ENCODE assay signal across 10 cellular contexts in genomic region chr19:46017095-46017429, GRCh38. TPM values are rescaled to one million over a fixed set of nuclear protein-coding genes. Genes with fewer than 3 reads are reported as not detected.
DNase-seq lines count a peak whose midpoint lies in the region; ATAC-seq and TF ChIP-seq lines count a peak whose summit lies in the region.
"Had no signal": no experiment of that assay in that cellular context is flagged by ENCODE, and none has a peak within 500 bp of the region (broad histone marks: within the 10 kb centered on the region; RNA-seq: fewer than 3 reads in every experiment).

No MANE protein-coding gene starts in this region.

- WGBS in mammary epithelial cell (ENCODE audit: low coverage, missing lambda C conversion rate), result 52% methylated on average over 6 of the region's 7 CpGs
- WGBS in hepatocyte (ENCODE audit: low lambda C conversion rate, missing lambda C conversion rate), result 65% methylated on average over 7 of the region's 7 CpGs

- H3K27ac ChIP-seq in mammary epithelial cell (ENCODE audit: insufficient read depth, low read depth, low read length), result no peak overlapping the region
- no peak overlapping the region for H3K27ac ChIP-seq in RWPE2 (ENCODE audit: poor library complexity, severe bottlenecking)
- no peak overlapping the region for H3K27ac ChIP-seq in hepatocyte
- no peak overlapping the region for H3K27ac ChIP-seq in thoracic aorta
- no peak overlapping the region for H3K27ac ChIP-seq in uterus

- intact Hi-C loops in MCF 10A (cut with micrococcal nuclease) (no loop called here), mammary epithelial cell (cut with micrococcal nuclease) (loop anchor here (2.0 kb wide), 2 partner anchors 22 to 130 kb away; partner anchors contain the start of genes CCDC61 and IRF2BP1), uterus (cut with DNase I; ENCODE audit: low total_unique reads) (no loop called here)

- no peaks in the 10 kb centered on the region for H3K9me3 Mint-ChIP-seq in MCF 10A (ENCODE audit: unreplicated experiment)

- TF ChIP-seq POLR2A in uterus (IDR thresholded peaks at IDR 0.05), result no peak

- no peak overlapping the region for H3K27ac Mint-ChIP-seq in MCF 10A (ENCODE audit: low read depth, unreplicated experiment)

- peaks cover 23% of the 10 kb centered on the region for H3K36me3 Mint-ChIP-seq in MCF 10A (ENCODE audit: insufficient read depth, unreplicated experiment)

- in situ Hi-C loops in mammary epithelial cell (cut with MboI; ENCODE audit: low sequenced_read_pairs in 2 of 2), result no loop called here

- BruUV-seq in MCF 10A (replicated peaks; lab: Mats Ljungman, UMichigan), result no TSS peak
- no TSS peak for BruUV-seq in mammary epithelial cell (replicated peaks; lab: Mats Ljungman, UMichigan)

- DNase-seq in MCF 10A (ENCODE audit: unreplicated experiment), result no peak
- DNase-seq in mammary epithelial cell, result no peak
- DNase-seq in RWPE2 (ENCODE audit: low spot score), result no peak
- no peak for DNase-seq in hepatocyte (ENCODE audit: low spot score)
- DNase-seq in thoracic aorta (ENCODE audit: low spot score), result no peak
- DNase-seq in uterus, result no peak

- no peak overlapping the region for H2AFZ ChIP-seq in mammary epithelial cell (ENCODE audit: low read depth, low read length)
- no peak overlapping the region for H2AFZ ChIP-seq in hepatocyte

- H3K4me3 ChIP-seq in mammary epithelial cell (replicated peaks in 1 of 3; ENCODE audit: insufficient read depth in 1 of 3, low read depth in 2 of 3, low read length in 3 of 3) (no peak overlapping the region), RWPE2 (ENCODE audit: severe bottlenecking) (no peak overlapping the region), hepatocyte (no peak overlapping the region), thoracic aorta (no peak overlapping the region), uterus (no peak overlapping the region)

- H4K20me1 ChIP-seq in mammary epithelial cell (ENCODE audit: insufficient read depth, low read length) (no peaks in the 10 kb centered on the region), hepatocyte (ENCODE audit: insufficient read depth, poor library complexity, severe bottlenecking) (peaks cover 15% of the 10 kb centered on the region)

- H3K4me1 ChIP-seq in mammary epithelial cell (ENCODE audit: insufficient read depth, low read length) (peaks cover 40% of the 10 kb centered on the region), RWPE2 (ENCODE audit: insufficient read depth, poor library complexity, severe bottlenecking) (peaks cover 5% of the 10 kb centered on the region), hepatocyte (ENCODE audit: insufficient read depth) (peaks cover 10% of the 10 kb centered on the region), thoracic aorta (ENCODE audit: control insufficient read depth in 1 of 2, low read depth in 2 of 2) (peaks cover 19 to 22% of the 10 kb centered on the region in 2 donors), uterus (peaks cover 0 to 16% of the 10 kb centered on the region in 2 donors)

- POLR2A ChIA-PET in MCF 10A (lab: Yijun Ruan, JAX), result interaction anchor here (0.7 to 1.1 kb wide), 4 partner anchors 12 to 154 kb away, joined by 3 to 4 read pairs (median 3); partner anchors contain the start of genes IRF2BP1 and SYMPK

- H3K27me3 ChIP-seq in mammary epithelial cell (ENCODE audit: insufficient read depth, low read length), result no peaks in the 10 kb centered on the region
- peaks cover 5% of the 10 kb centered on the region for H3K27me3 ChIP-seq in RWPE2 (ENCODE audit: insufficient read depth, poor library complexity, severe bottlenecking)
- H3K27me3 ChIP-seq in hepatocyte, result peaks cover 26% of the 10 kb centered on the region
- H3K27me3 ChIP-seq in thoracic aorta (replicated peaks; ENCODE audit: insufficient read depth), result peaks cover 7% of the 10 kb centered on the region
- peaks cover 0 to 13% of the 10 kb centered on the region in 2 donors for H3K27me3 ChIP-seq in uterus

- no peaks in the 10 kb centered on the region for H3K36me3 ChIP-seq in mammary epithelial cell (ENCODE audit: insufficient read depth, low read length)
- H3K36me3 ChIP-seq in RWPE2 (ENCODE audit: low read depth), result no peaks in the 10 kb centered on the region
- H3K36me3 ChIP-seq in hepatocyte (replicated peaks; ENCODE audit: insufficient read depth, low read depth), result no peaks in the 10 kb centered on the region
- no peaks in the 10 kb centered on the region for H3K36me3 ChIP-seq in thoracic aorta
- no peaks in the 10 kb centered on the region for H3K36me3 ChIP-seq in uterus

- H3K9me3 ChIP-seq in mammary epithelial cell (replicated peaks; ENCODE audit: insufficient read depth, low read length), result no peaks in the 10 kb centered on the region
- no peaks in the 10 kb centered on the region for H3K9me3 ChIP-seq in RWPE2 (ENCODE audit: severe bottlenecking)
- no peaks in the 10 kb centered on the region for H3K9me3 ChIP-seq in hepatocyte (ENCODE audit: low read depth)
- no peaks in the 10 kb centered on the region for H3K9me3 ChIP-seq in thoracic aorta
- H3K9me3 ChIP-seq in uterus, result no peaks in the 10 kb centered on the region

- H3K4me2 ChIP-seq in mammary epithelial cell (ENCODE audit: insufficient read depth, low read depth, low read length) (no peak overlapping the region), hepatocyte (peak overlapping the region; percentile 98)

- dilution Hi-C loops in mammary epithelial cell (cut with HindIII; ENCODE audit: low sequenced_read_pairs), result no loop called here

- no peaks in the 10 kb centered on the region for H3K27me3 Mint-ChIP-seq in MCF 10A (ENCODE audit: insufficient read depth, unreplicated experiment)

- TF ChIP-seq CTCF in MCF 10A (IDR thresholded peaks at IDR 0.05; ENCODE audit: unreplicated experiment) (no peak), mammary epithelial cell (conservative IDR thresholded peaks at IDR 0.05 in 1 of 2, IDR thresholded peaks at IDR 0.05 in 1 of 2; ENCODE audit: extremely low read depth in 1 of 2, insufficient read depth in 1 of 2, low read depth in 1 of 2, low read length in 2 of 2) (no peak), RWPE2 (IDR thresholded peaks at IDR 0.05; ENCODE audit: poor library complexity, severe bottlenecking) (peak; percentile 63), hepatocyte (IDR thresholded peaks at IDR 0.05; ENCODE audit: poor library complexity) (no peak), thoracic aorta (IDR thresholded peaks at IDR 0.05) (peak; percentile 22), uterus (IDR thresholded peaks at IDR 0.05) (no peak)

- no peak for ATAC-seq in RWPE2 (ENCODE audit: low read depth)
- ATAC-seq in thoracic aorta (ENCODE audit: insufficient number of reproducible peaks, low FRiP score, low read depth), result no peak
- ATAC-seq in HG03280 (IDR thresholded peaks at IDR 0.05; ENCODE audit: unreplicated experiment), result no peak
- no peak for ATAC-seq in HG02970 (IDR thresholded peaks at IDR 0.05; ENCODE audit: low FRiP score, unreplicated experiment)

- no peaks in the 10 kb centered on the region for H3K9me2 ChIP-seq in hepatocyte (replicated peaks; ENCODE audit: insufficient read depth)

- H3K4me1 Mint-ChIP-seq in MCF 10A (ENCODE audit: insufficient read depth, unreplicated experiment), result peaks cover 30% of the 10 kb centered on the region

- CTCF ChIA-PET in MCF 10A (lab: Yijun Ruan, JAX), result interaction anchor here (0.6 to 4.9 kb wide), 16 partner anchors 11 to 358 kb away, joined by 3 to 33 read pairs (median 4); no protein-coding TSS in a partner anchor
- CTCF ChIA-PET in mammary epithelial cell (lab: Charles Lee; ENCODE audit: low non-redundant PET), result no interaction called here

- peak overlapping the region; percentile 74 for H3K4me3 Mint-ChIP-seq in MCF 10A (ENCODE audit: unreplicated experiment)

- H3K79me2 ChIP-seq in mammary epithelial cell (ENCODE audit: insufficient read depth, low read length) (no peaks in the 10 kb centered on the region), hepatocyte (no peaks in the 10 kb centered on the region)

- no peak overlapping the region for H3K9ac ChIP-seq in mammary epithelial cell (ENCODE audit: insufficient read depth, low read length)

RNA-seq across cellular contexts. Expression of gene PGLYRP1, which starts 5.8 kb away (rescaled TPM):
- total RNA-seq in MCF 10A (2022), result not detected in 2 replicates
- total RNA-seq in mammary epithelial cell, result not detected
- polyA plus RNA-seq in mammary epithelial cell, result not detected
- not detected for polyA minus RNA-seq in mammary epithelial cell
- total RNA-seq in hepatocyte, result not detected in 2 replicates
- not detected in 2 replicates for polyA plus RNA-seq in hepatocyte
- not detected for total RNA-seq in thoracic aorta
- not detected for total RNA-seq in uterus
- total RNA-seq: H4 had no signal
- polyA plus RNA-seq: BJ had no signal

RNA-seq across cellular contexts. Expression of gene CCDC61, which starts 21.8 kb away (rescaled TPM):
- 17.5 and 18.9 TPM in 2 replicates for total RNA-seq in MCF 10A (2022)
- 10 to 100 TPM in 1 of 2 donors, 1 to 10 TPM in 1; 3.3 to 14.8 TPM for total RNA-seq in mammary epithelial cell
- 6.4 TPM for polyA plus RNA-seq in mammary epithelial cell
- 1.7 TPM for polyA minus RNA-seq in mammary epithelial cell
- 3.6 and 4.5 TPM in 2 replicates for total RNA-seq in hepatocyte
- 7.3 and 9.8 TPM in 2 replicates for polyA plus RNA-seq in hepatocyte
- 10 to 100 TPM; 14.7 to 16.9 TPM for total RNA-seq in thoracic aorta
- 10 to 100 TPM in 2 of 4 donors, 1 to 10 TPM in 2; 1.2 to 21.5 (median 10.1) TPM for total RNA-seq in uterus

RNA-seq across cellular contexts. Expression of gene IGFL4, which starts 23.7 kb away (rescaled TPM):
- total RNA-seq in MCF 10A (2022) (0.54 TPM in 1 of 2 replicates, not detected in the other), mammary epithelial cell (1 to 10 TPM in 1 of 2 donors, not detected in 1; 1.5 TPM), hepatocyte (1.1 and 1.8 TPM in 2 replicates), thoracic aorta (not detected), uterus (not detected)
- polyA plus RNA-seq in mammary epithelial cell (not detected), hepatocyte (0.41 and 0.83 TPM in 2 replicates)
- not detected for polyA minus RNA-seq in mammary epithelial cell
- total RNA-seq: H4 had no signal
- polyA plus RNA-seq: BJ had no signal

RNA-seq across cellular contexts. Expression of gene NOVA2, which starts 43.4 kb away (rescaled TPM):
- total RNA-seq in MCF 10A (2022), result not detected in 2 replicates
- not detected for total RNA-seq in mammary epithelial cell
- polyA plus RNA-seq in mammary epithelial cell, result 0.01 TPM
- polyA minus RNA-seq in mammary epithelial cell, result not detected
- 0.12 TPM in 1 of 2 replicates, not detected in the other for total RNA-seq in hepatocyte
- 0.08 and 0.16 TPM in 2 replicates for polyA plus RNA-seq in hepatocyte
- 1 to 10 TPM; 2.6 to 6.4 TPM for total RNA-seq in thoracic aorta
- total RNA-seq in uterus, result 10 to 100 TPM in 1 of 4 donors, 1 to 10 TPM in 3; 1.5 to 17.6 (median 2.4) TPM

Comparison
In these comparisons a context has a peak if more than half of its experiments do, and no peak if none do; other contexts are left out.
1. CTCF ChIP-seq: peak in RWPE2 (single experiment) and thoracic aorta (single experiment); none in MCF 10A (single experiment), mammary epithelial cell (0 of 2), hepatocyte (single experiment) and uterus (0 of 4).